4 cellular contexts compared by ENCODE assay signal in genomic region chr2:179045602-179046001, GRCh38. TPM values are rescaled to one million over a fixed set of nuclear protein-coding genes. Genes with fewer than 3 reads are reported as not detected.
"Had no signal": no experiment of that assay in that cellular context is flagged by ENCODE, and none has a peak within 500 bp of the region (broad histone marks: within the 10 kb centered on the region; RNA-seq: fewer than 3 reads in every experiment).

No MANE protein-coding gene starts in this region.

RNA-seq across cellular contexts. Expression of gene CCDC141, which starts 4.3 kb away (rescaled TPM):
- total RNA-seq: endothelial cell of umbilical vein, epithelial cell of proximal tubule, foreskin keratinocyte, osteocyte had no signal
- polyA plus RNA-seq: endothelial cell of umbilical vein, foreskin keratinocyte had no signal
